19 cellular contexts compared by ENCODE assay signal in genomic region chr2:166092889-166093288, GRCh38. TPM values are rescaled to one million over a fixed set of nuclear protein-coding genes. Genes with fewer than 3 reads are reported as not detected.
A peak's percentile ranks its signal among the peaks of the same experiment; 100 is the strongest.
DNase-seq lines count a peak whose midpoint lies in the region; ATAC-seq and TF ChIP-seq lines count a peak whose summit lies in the region.
"Had no signal": no experiment of that assay in that cellular context is flagged by ENCODE, and none has a peak within 500 bp of the region (broad histone marks: within the 10 kb centered on the region; RNA-seq: fewer than 3 reads in every experiment).

No MANE protein-coding gene starts in this region.

- H4K20me1 ChIP-seq in fibroblast of lung (ENCODE audit: control insufficient read depth, extremely low read depth, insufficient read depth, low read length): no peaks in the 10 kb centered on the region

- POLR2A ChIA-PET in RWPE1 (lab: Yijun Ruan, JAX; ENCODE audit: low non-redundant PET): no interaction called here

- TF ChIP-seq POLR2A in adrenal gland (IDR thresholded peaks at IDR 0.05): no peak

- no peak overlapping the region for H3K9ac ChIP-seq in fibroblast of lung (ENCODE audit: insufficient read depth, low read length)

- no peak overlapping the region for H2AFZ ChIP-seq in fibroblast of lung (ENCODE audit: low read length)

- CTCF ChIA-PET in RWPE1 (lab: Yijun Ruan, JAX): no interaction called here

- 72 to 78% (median 76%) methylated on average over 3 of the region's 3 CpGs for WGBS in adrenal gland, 4 donors

- peaks cover 8% of the 10 kb centered on the region for H3K4me1 ChIP-seq in fibroblast of lung (ENCODE audit: control insufficient read depth, extremely low read depth, insufficient read depth, low read length)
- no peaks in the 10 kb centered on the region for H3K4me1 ChIP-seq in upper lobe of right lung
- no peaks in the 10 kb centered on the region for H3K4me1 ChIP-seq in adrenal gland (replicated peaks in 1 of 2)

- no peak overlapping the region for H3K4me3 ChIP-seq in fibroblast of lung (replicated peaks in 1 of 4; ENCODE audit: control extremely low read depth in 1 of 4, insufficient read depth in 1 of 4, low read depth in 3 of 4, low read length in 4 of 4)
- no peak overlapping the region for H3K4me3 ChIP-seq in upper lobe of right lung
- H3K4me3 ChIP-seq in H7 (ENCODE audit: insufficient read depth, low read depth, low read length): no peak overlapping the region
- H3K4me3 ChIP-seq in adrenal gland: no peak overlapping the region
- H3K4me3 ChIP-seq: A549 had no signal

- intact Hi-C loops in upper lobe of right lung (cut with DNase I) (no loop called here), adrenal gland (cut with DNase I) (no loop called here), left colon (cut with DNase I, micrococcal nuclease) (no loop called here)

- H3K79me2 ChIP-seq in fibroblast of lung (ENCODE audit: control insufficient read depth, insufficient read depth, low read length): no peaks in the 10 kb centered on the region

- TF ChIP-seq CTCF in RWPE1 (conservative IDR thresholded peaks at IDR 0.05; ENCODE audit: low read depth) (no peak), fibroblast of lung (conservative IDR thresholded peaks at IDR 0.05 in 1 of 2, IDR thresholded peaks at IDR 0.05 in 1 of 2; ENCODE audit: low read depth in 1 of 2, low read length in 2 of 2) (no peak), upper lobe of right lung (IDR thresholded peaks at IDR 0.05) (no peak), adrenal gland (IDR thresholded peaks at IDR 0.05) (no peak)

- peak; percentile 34 for DNase-seq in SKM-1 treated with dmso at 0.1 percent for 144 hours (lab: John Stamatoyannopoulos, UW; ENCODE audit: unreplicated experiment)
- no peak for DNase-seq in SKM-1 (lab: John Stamatoyannopoulos, UW; ENCODE audit: unreplicated experiment)
- peak; percentile 2 for DNase-seq in RWPE1 (ENCODE audit: low spot score)
- peak; percentile 59 for DNase-seq in fibroblast of lung (ENCODE audit: low read depth in 2 of 2)
- no peak for DNase-seq in upper lobe of right lung
- no peak for DNase-seq in H7
- no peak for DNase-seq in adrenal gland
- DNase-seq in left colon: no peak
- DNase-seq: activated CD4-positive, alpha-beta memory T cell treated with anti-CD3 and anti-CD28 coated beads for 36 hours; activated naive CD8-positive, alpha-beta T cell treated with anti-CD3 and anti-CD28 coated beads for 36 hours; activated T-cell treated with anti-CD3 and anti-CD28 coated beads, Interleukin-2, amount 50 U/mL, for 72 hours; kidney glomerular epithelial cell; NCI-H1417 treated with DMSO at 0.1 percent for 48 hours had no signal

- H3K27me3 ChIP-seq in fibroblast of lung (ENCODE audit: control insufficient read depth, insufficient read depth, low read length): no peaks in the 10 kb centered on the region
- no peaks in the 10 kb centered on the region for H3K27me3 ChIP-seq in upper lobe of right lung
- no peaks in the 10 kb centered on the region for H3K27me3 ChIP-seq in H7 (ENCODE audit: control insufficient read depth, insufficient read depth, low read length)
- H3K27me3 ChIP-seq in adrenal gland: no peaks in the 10 kb centered on the region

- no peaks in the 10 kb centered on the region for H3K9me3 ChIP-seq in fibroblast of lung (ENCODE audit: control insufficient read depth, insufficient read depth, low read depth, low read length)
- no peaks in the 10 kb centered on the region for H3K9me3 ChIP-seq in upper lobe of right lung
- no peaks in the 10 kb centered on the region for H3K9me3 ChIP-seq in adrenal gland (replicated peaks in 1 of 3)
- H3K9me3 ChIP-seq: A549 had no signal

- H3K36me3 ChIP-seq in fibroblast of lung (ENCODE audit: control insufficient read depth, insufficient read depth, low read length) (no peaks in the 10 kb centered on the region), upper lobe of right lung (no peaks in the 10 kb centered on the region), H7 (replicated peaks; ENCODE audit: control insufficient read depth, insufficient read depth, low read length) (no peaks in the 10 kb centered on the region), adrenal gland (replicated peaks in 1 of 2) (no peaks in the 10 kb centered on the region)

- H3K27ac ChIP-seq in RWPE1 (no peak overlapping the region), fibroblast of lung (ENCODE audit: insufficient read depth, low read length) (no peak overlapping the region), upper lobe of right lung (no peak overlapping the region), adrenal gland (no peak overlapping the region)
- H3K27ac ChIP-seq: A549, VCaP had no signal

- no peak overlapping the region for H3K4me2 ChIP-seq in fibroblast of lung (ENCODE audit: extremely low read depth, insufficient read depth, low read length)
- H3K4me2 ChIP-seq: A549 had no signal

- peak; percentile 50 for ATAC-seq in upper lobe of right lung
- ATAC-seq in left colon: no peak
- ATAC-seq: A549; activated T-cell treated with anti-CD3 and anti-CD28 coated beads, Interleukin-2, amount 50 U/mL, for 72 hours; SK-N-SH treated with all-trans-retinoic acid at 6 μM for 48 hours had no signal

RNA-seq across cellular contexts. Expression of gene SCN1A, which starts 34.9 kb away (rescaled TPM):
- total RNA-seq in fibroblast of lung (under 0.01 and 0.50 TPM in 2 replicates), upper lobe of right lung (26.9 TPM), adrenal gland (under 1 TPM in 4 of 8 donors, not detected in 4; 0.07 to 0.42 (median 0.34) TPM), left colon (not detected)
- polyA plus RNA-seq in fibroblast of lung (0.05 TPM in 1 of 2 replicates, not detected in the other), adrenal gland (under 1 TPM; 0.07 to 0.16 (median 0.11) TPM)
- not detected in 2 replicates for polyA plus RNA-seq in fibroblast of lung (2012)
- polyA minus RNA-seq in fibroblast of lung (ENCODE audit: low replicate concordance): not detected in 2 replicates
- total RNA-seq in H7 (2014; rRNA removed; shearing (Covaris generic)): 0.07 and 0.10 TPM in 2 replicates
- total RNA-seq: activated CD4-positive, alpha-beta memory T cell treated with anti-CD3 and anti-CD28 coated beads for 36 hours; activated naive CD8-positive, alpha-beta T cell treated with anti-CD3 and anti-CD28 coated beads for 36 hours; activated T-cell treated with anti-CD3 and anti-CD28 coated beads, Interleukin-2, amount 50 U/mL, for 72 hours; mononuclear cell; OCI-LY7; osteocyte had no signal
- polyA plus RNA-seq: A549 had no signal

Comparison
In these comparisons a context has a peak if more than half of its experiments do, and no peak if none do; other contexts are left out.
1. DNase-seq: peak in SKM-1 treated with dmso at 0.1 percent for 144 hours (single experiment), RWPE1 (single experiment) and fibroblast of lung (2 of 2); none in SKM-1 (single experiment), upper lobe of right lung (single experiment), H7 (single experiment), adrenal gland (0 of 7) and left colon (0 of 2).
2. RNA of gene SCN1A, which starts 34.9 kb away (total RNA-seq): 26.9 TPM in upper lobe of right lung (single experiment); under 0.01 to 0.50 TPM in fibroblast of lung, 0.07 to 0.10 TPM in H7, 0.07 to 0.42 TPM in adrenal gland and not detected in left colon; every median in the first group is over 10 times any median in the second.